ENCODE assay signal across 24 cellular contexts in genomic region chr21:42426876-42427480, GRCh38. TPM values are rescaled to one million over a fixed set of nuclear protein-coding genes. Genes with fewer than 3 reads are reported as not detected.
DNase-seq lines count a peak whose midpoint lies in the region; ATAC-seq and TF ChIP-seq lines count a peak whose summit lies in the region.
"Had no signal": no experiment of that assay in that cellular context is flagged by ENCODE, and none has a peak within 500 bp of the region (broad histone marks: within the 10 kb centered on the region; RNA-seq: fewer than 3 reads in every experiment).

No MANE protein-coding gene starts in this region.

- 86 to 92% methylated on average over 10 of the region's 10 CpGs for WGBS in tibial nerve, 2 donors

- H3K36me3 ChIP-seq in CD4-positive, CD25-positive, alpha-beta regulatory T cell (ENCODE audit: control insufficient read depth, insufficient read depth, low read length): peaks cover 63% of the 10 kb centered on the region
- H3K36me3 ChIP-seq in tibial nerve: no peaks in the 10 kb centered on the region

- ATAC-seq in CD4-positive, CD25-positive, alpha-beta regulatory T cell (ENCODE audit: low read depth in 2 of 2): no peak
- ATAC-seq: GM12878, Panc1 had no signal

- no peak for TF ChIP-seq CTCF in tibial nerve (IDR thresholded peaks at IDR 0.05)

- peak; percentile 17 for DNase-seq in NCI-H748 (lab: John Stamatoyannopoulos, UW; ENCODE audit: unreplicated experiment)
- DNase-seq in NCI-H748 treated with DMSO at 0.1 percent for 48 hours (lab: John Stamatoyannopoulos, UW): no peak
- DNase-seq in CD4-positive, CD25-positive, alpha-beta regulatory T cell: no peak
- DNase-seq in activated T-helper 2 cell treated with anti-CD3 and anti-CD28 coated beads, Interferon-gamma antibody, Interleukin-2, Interleukin-4, amounts not matched to agents 10 μg/mL and 5 μg/mL and 100 μg/mL, durations not matched to agents 14 hours and 24 hours and 36 hours (ENCODE audit: low spot score): no peak
- DNase-seq in mesenteric fat pad (ENCODE audit: low spot score): peak; percentile 79
- DNase-seq in T-helper 2 cell treated with Interferon-gamma antibody and Interleukin-4, amounts not matched to agents 5 μg/mL and 100 μg/mL, for 36 hours (ENCODE audit: low spot score): no peak
- no peak for DNase-seq in effector CD8-positive, alpha-beta T cell (lab: John Stamatoyannopoulos, UW)
- DNase-seq in tibial nerve (ENCODE audit: low spot score in 2 of 2): no peak
- DNase-seq: activated CD4-positive, alpha-beta T cell treated with anti-CD3 and anti-CD28 coated beads, Interleukin-2, amount 10 ng/mL, durations not matched to agents 7 days and 5 days; activated gamma-delta T cell; amygdala; islet precursor cell; KBM-7; NCI-H1436 treated with DMSO at 0.1 percent for 48 hours; nucleus accumbens; SHP77 treated with DMSO at 0.1 percent for 48 hours; stimulated activated CD4-positive, alpha-beta T cell treated with anti-CD3 and anti-CD28 coated beads, Interleukin-1b, Interleukin-23, amount 100 ng/mL, for 48 hours had no signal

- H3K36me3 Mint-ChIP-seq in CD4-positive, CD25-positive, alpha-beta regulatory T cell: peaks cover 64% of the 10 kb centered on the region
- peaks cover 36% of the 10 kb centered on the region for H3K36me3 Mint-ChIP-seq in activated T-helper 2 cell treated with anti-CD3 and anti-CD28 coated beads, Interferon-gamma antibody, Interleukin-2, Interleukin-4, amounts not matched to agents 10 μg/mL and 5 μg/mL and 100 μg/mL, durations not matched to agents 14 hours and 24 hours and 36 hours (ENCODE audit: low read depth)
- H3K36me3 Mint-ChIP-seq in T-helper 2 cell treated with Interferon-gamma antibody and Interleukin-4, amounts not matched to agents 5 μg/mL and 100 μg/mL, for 36 hours (ENCODE audit: low read depth): peaks cover 93% of the 10 kb centered on the region

- H3K27me3 ChIP-seq in CD4-positive, CD25-positive, alpha-beta regulatory T cell (ENCODE audit: control insufficient read depth, insufficient read depth, low read length): no peaks in the 10 kb centered on the region
- H3K27me3 ChIP-seq in tibial nerve: peaks cover 0 to 3% of the 10 kb centered on the region in 2 donors

- TF ChIP-seq EP300 in tibial nerve (IDR thresholded peaks at IDR 0.05): no peak

- intact Hi-C loops in activated T-helper 2 cell treated with anti-CD3 and anti-CD28 coated beads, Interferon-gamma antibody, Interleukin-2, Interleukin-4, amounts not matched to agents 10 μg/mL and 5 μg/mL and 100 μg/mL, durations not matched to agents 14 hours and 24 hours and 36 hours (cut with micrococcal nuclease): loop anchor here (5.0 kb wide), 1 partner anchor 35 kb away; no protein-coding TSS in a partner anchor

- TF ChIP-seq POLR2A in tibial nerve (IDR thresholded peaks at IDR 0.05): no peak

- H3K4me1 ChIP-seq in CD4-positive, CD25-positive, alpha-beta regulatory T cell (ENCODE audit: control insufficient read depth, insufficient read depth, low read length, poor library complexity, severe bottlenecking): peaks cover 52% of the 10 kb centered on the region
- peaks cover 0 to 4% (median 0%) of the 10 kb centered on the region in 4 donors for H3K4me1 ChIP-seq in tibial nerve

- H3K9me3 ChIP-seq in CD4-positive, CD25-positive, alpha-beta regulatory T cell (ENCODE audit: control insufficient read depth in 2 of 2, low read length in 2 of 2): peaks cover 0 to under 1% of the 10 kb centered on the region in 2 experiments
- peaks cover 0 to 9% (median under 1%) of the 10 kb centered on the region in 4 donors for H3K9me3 ChIP-seq in tibial nerve

- no peak overlapping the region for H3K27ac ChIP-seq in CD4-positive, CD25-positive, alpha-beta regulatory T cell (ENCODE audit: insufficient read depth, low read length, poor library complexity, severe bottlenecking)
- H3K27ac ChIP-seq in tibial nerve: no peak overlapping the region

- peaks cover 20 to 60% (median 46%) of the 10 kb centered on the region in 4 donors for H3K4me1 Mint-ChIP-seq in CD4-positive, CD25-positive, alpha-beta regulatory T cell
- peaks cover 50% of the 10 kb centered on the region for H3K4me1 Mint-ChIP-seq in activated T-helper 2 cell treated with anti-CD3 and anti-CD28 coated beads, Interferon-gamma antibody, Interleukin-2, Interleukin-4, amounts not matched to agents 10 μg/mL and 5 μg/mL and 100 μg/mL, durations not matched to agents 14 hours and 24 hours and 36 hours (ENCODE audit: low read depth)
- peaks cover 52% of the 10 kb centered on the region for H3K4me1 Mint-ChIP-seq in T-helper 2 cell treated with Interferon-gamma antibody and Interleukin-4, amounts not matched to agents 5 μg/mL and 100 μg/mL, for 36 hours (ENCODE audit: low read depth)

- H3K4me3 ChIP-seq in CD4-positive, CD25-positive, alpha-beta regulatory T cell (ENCODE audit: low read depth, low read length): no peak overlapping the region
- no peak overlapping the region for H3K4me3 ChIP-seq in tibial nerve
- H3K4me3 ChIP-seq: GM12878, lung had no signal

- peak overlapping the region in 1 of 4 donors; percentile 11 for H3K4me3 Mint-ChIP-seq in CD4-positive, CD25-positive, alpha-beta regulatory T cell
- H3K4me3 Mint-ChIP-seq in activated T-helper 2 cell treated with anti-CD3 and anti-CD28 coated beads, Interferon-gamma antibody, Interleukin-2, Interleukin-4, amounts not matched to agents 10 μg/mL and 5 μg/mL and 100 μg/mL, durations not matched to agents 14 hours and 24 hours and 36 hours (ENCODE audit: low read depth): peak overlapping the region; percentile 35
- no peak overlapping the region for H3K4me3 Mint-ChIP-seq in T-helper 2 cell treated with Interferon-gamma antibody and Interleukin-4, amounts not matched to agents 5 μg/mL and 100 μg/mL, for 36 hours
- H3K4me3 Mint-ChIP-seq: dendritic cell treated with granulocyte-macrophage colony-stimulating factor and Interleukin-4, amounts not matched to agents 40 ng/mL and 50 ng/mL, for 4 days had no signal

- no peaks in the 10 kb centered on the region for H3K27me3 Mint-ChIP-seq in CD4-positive, CD25-positive, alpha-beta regulatory T cell
- no peaks in the 10 kb centered on the region for H3K27me3 Mint-ChIP-seq in activated T-helper 2 cell treated with anti-CD3 and anti-CD28 coated beads, Interferon-gamma antibody, Interleukin-2, Interleukin-4, amounts not matched to agents 10 μg/mL and 5 μg/mL and 100 μg/mL, durations not matched to agents 14 hours and 24 hours and 36 hours (ENCODE audit: low read depth)
- H3K27me3 Mint-ChIP-seq in T-helper 2 cell treated with Interferon-gamma antibody and Interleukin-4, amounts not matched to agents 5 μg/mL and 100 μg/mL, for 36 hours (ENCODE audit: low read depth): no peaks in the 10 kb centered on the region
- H3K27me3 Mint-ChIP-seq: activated CD4-positive, alpha-beta T cell treated with anti-CD3 and anti-CD28 coated beads, Interleukin-2, amount 10 ng/mL, durations not matched to agents 7 days and 5 days had no signal

- H3K27ac Mint-ChIP-seq in CD4-positive, CD25-positive, alpha-beta regulatory T cell: peak overlapping the region in 2 of 3 donors; percentile 79 to 85
- H3K27ac Mint-ChIP-seq in activated T-helper 2 cell treated with anti-CD3 and anti-CD28 coated beads, Interferon-gamma antibody, Interleukin-2, Interleukin-4, amounts not matched to agents 10 μg/mL and 5 μg/mL and 100 μg/mL, durations not matched to agents 14 hours and 24 hours and 36 hours: peak overlapping the region; percentile 61
- H3K27ac Mint-ChIP-seq in T-helper 2 cell treated with Interferon-gamma antibody and Interleukin-4, amounts not matched to agents 5 μg/mL and 100 μg/mL, for 36 hours: no peak overlapping the region
- H3K27ac Mint-ChIP-seq: activated CD4-positive, alpha-beta T cell treated with anti-CD3 and anti-CD28 coated beads, Interleukin-2, amount 10 ng/mL, durations not matched to agents 7 days and 5 days; dendritic cell treated with granulocyte-macrophage colony-stimulating factor and Interleukin-4, amounts not matched to agents 40 ng/mL and 50 ng/mL, for 4 days had no signal

- no peaks in the 10 kb centered on the region for H3K9me3 Mint-ChIP-seq in CD4-positive, CD25-positive, alpha-beta regulatory T cell
- peaks cover 7% of the 10 kb centered on the region for H3K9me3 Mint-ChIP-seq in activated T-helper 2 cell treated with anti-CD3 and anti-CD28 coated beads, Interferon-gamma antibody, Interleukin-2, Interleukin-4, amounts not matched to agents 10 μg/mL and 5 μg/mL and 100 μg/mL, durations not matched to agents 14 hours and 24 hours and 36 hours
- peaks cover 7% of the 10 kb centered on the region for H3K9me3 Mint-ChIP-seq in T-helper 2 cell treated with Interferon-gamma antibody and Interleukin-4, amounts not matched to agents 5 μg/mL and 100 μg/mL, for 36 hours
- H3K9me3 Mint-ChIP-seq: dendritic cell treated with granulocyte-macrophage colony-stimulating factor and Interleukin-4, amounts not matched to agents 40 ng/mL and 50 ng/mL, for 4 days had no signal

RNA-seq across cellular contexts. Expression of gene UBASH3A, which starts 23.3 kb away (rescaled TPM):
- total RNA-seq in CD4-positive, CD25-positive, alpha-beta regulatory T cell: 56.0 TPM
- 10 to 100 TPM; 36.2 to 52.6 (median 44.4) TPM for polyA plus RNA-seq in CD4-positive, CD25-positive, alpha-beta regulatory T cell
- total RNA-seq in activated T-helper 2 cell treated with anti-CD3 and anti-CD28 coated beads, Interferon-gamma antibody, Interleukin-2, Interleukin-4, amounts not matched to agents 10 μg/mL and 5 μg/mL and 100 μg/mL, durations not matched to agents 14 hours and 24 hours and 36 hours: 86.0 and 87.4 TPM in 2 replicates
- 0.32 TPM for total RNA-seq in mesenteric fat pad
- total RNA-seq in tibial nerve: 1 to 10 TPM in 1 of 4 donors, under 1 TPM in 2, not detected in 1; 0.59 to 5.9 (median 0.90) TPM
- total RNA-seq: Daoy, fibroblast of lung had no signal
- polyA plus RNA-seq: fibroblast of lung had no signal

RNA-seq across cellular contexts. Expression of gene TMPRSS3, which starts 31.1 kb away (rescaled TPM):
- total RNA-seq in CD4-positive, CD25-positive, alpha-beta regulatory T cell: 4.0 TPM
- polyA plus RNA-seq in CD4-positive, CD25-positive, alpha-beta regulatory T cell: 1 to 10 TPM; 1.1 to 2.4 (median 2.2) TPM
- 81.0 and 88.1 TPM in 2 replicates for total RNA-seq in activated T-helper 2 cell treated with anti-CD3 and anti-CD28 coated beads, Interferon-gamma antibody, Interleukin-2, Interleukin-4, amounts not matched to agents 10 μg/mL and 5 μg/mL and 100 μg/mL, durations not matched to agents 14 hours and 24 hours and 36 hours
- total RNA-seq in mesenteric fat pad: not detected
- not detected for total RNA-seq in tibial nerve
- total RNA-seq: fibroblast of lung, skeletal muscle tissue had no signal
- polyA plus RNA-seq: fibroblast of lung had no signal

Comparison
In these comparisons a context has a peak if more than half of its experiments do, and no peak if none do; other contexts are left out.
1. DNase-seq: peak in NCI-H748 (single experiment) and mesenteric fat pad (single experiment); none in NCI-H748 treated with DMSO at 0.1 percent for 48 hours (single experiment), CD4-positive, CD25-positive, alpha-beta regulatory T cell (0 of 3), activated T-helper 2 cell treated with anti-CD3 and anti-CD28 coated beads, Interferon-gamma antibody, Interleukin-2, Interleukin-4, amounts not matched to agents 10 μg/mL and 5 μg/mL and 100 μg/mL, durations not matched to agents 14 hours and 24 hours and 36 hours (single experiment), T-helper 2 cell treated with Interferon-gamma antibody and Interleukin-4, amounts not matched to agents 5 μg/mL and 100 μg/mL, for 36 hours (single experiment), effector CD8-positive, alpha-beta T cell (single experiment) and tibial nerve (0 of 2).
2. RNA of gene TMPRSS3, which starts 31.1 kb away (total RNA-seq): 81.0 to 88.1 TPM in activated T-helper 2 cell treated with anti-CD3 and anti-CD28 coated beads, Interferon-gamma antibody, Interleukin-2, Interleukin-4, amounts not matched to agents 10 μg/mL and 5 μg/mL and 100 μg/mL, durations not matched to agents 14 hours and 24 hours and 36 hours; 4.0 TPM in CD4-positive, CD25-positive, alpha-beta regulatory T cell (single experiment), not detected in mesenteric fat pad (single experiment) and not detected in tibial nerve; every median in the first group is over 10 times any median in the second.